1 cellular context compared by ENCODE assay signal in the genomic region with DNA sequence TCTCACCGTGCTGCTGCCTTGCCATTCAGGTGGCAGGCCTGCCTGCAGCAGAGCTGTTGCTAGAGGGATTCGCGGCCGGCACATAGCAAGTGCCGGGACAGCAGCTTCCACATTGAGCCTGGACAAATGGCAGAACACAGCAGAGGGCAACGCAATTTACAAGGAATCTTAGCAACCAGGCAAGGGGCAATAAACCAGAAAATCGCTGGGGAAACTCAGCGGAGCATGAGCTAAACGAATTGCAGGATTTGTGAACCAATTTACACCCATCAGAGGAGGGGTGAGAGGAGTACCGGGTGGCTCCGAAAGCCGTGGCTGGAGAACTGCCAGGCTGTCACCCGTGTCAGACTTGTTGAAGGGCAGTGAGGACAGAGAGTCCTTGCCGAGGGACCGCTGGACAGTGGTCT.
TF ChIP-seq lines count a peak whose summit lies in the region.

No MANE protein-coding gene starts in this region.

TF ChIP-seq in HepG2, 621 proteins besides CTCF, POLR2A, EP300 and RAD21:
- TF ChIP-seq, protein P1, sequence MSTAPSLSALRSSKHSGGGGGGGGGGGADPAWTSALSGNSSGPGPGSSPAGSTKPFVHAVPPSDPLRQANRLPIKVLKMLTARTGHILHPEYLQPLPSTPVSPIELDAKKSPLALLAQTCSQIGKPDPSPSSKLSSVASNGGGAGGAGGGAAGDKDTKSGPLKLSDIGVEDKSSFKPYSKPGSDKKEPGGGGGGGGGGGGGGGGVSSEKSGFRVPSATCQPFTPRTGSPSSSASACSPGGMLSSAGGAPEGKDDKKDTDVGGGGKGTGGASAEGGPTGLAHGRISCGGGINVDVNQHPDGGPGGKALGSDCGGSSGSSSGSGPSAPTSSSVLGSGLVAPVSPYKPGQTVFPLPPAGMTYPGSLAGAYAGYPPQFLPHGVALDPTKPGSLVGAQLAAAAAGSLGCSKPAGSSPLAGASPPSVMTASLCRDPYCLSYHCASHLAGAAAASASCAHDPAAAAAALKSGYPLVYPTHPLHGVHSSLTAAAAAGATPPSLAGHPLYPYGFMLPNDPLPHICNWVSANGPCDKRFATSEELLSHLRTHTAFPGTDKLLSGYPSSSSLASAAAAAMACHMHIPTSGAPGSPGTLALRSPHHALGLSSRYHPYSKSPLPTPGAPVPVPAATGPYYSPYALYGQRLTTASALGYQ (CRISPR knock-in tag; IDR thresholded peaks at IDR 0.05): no peak
- no peak for TF ChIP-seq SOX13 (IDR thresholded peaks at IDR 0.05)
- no peak for TF ChIP-seq SOX13 (CRISPR knock-in tag; conservative IDR thresholded peaks at IDR 0.05 in 1 of 2, IDR thresholded peaks at IDR 0.05 in 1 of 2)
- no peak for TF ChIP-seq HOXA3 (CRISPR knock-in tag; IDR thresholded peaks at IDR 0.05)
- TF ChIP-seq CC2D1A (CRISPR knock-in tag; IDR thresholded peaks at IDR 0.05): no peak
- TF ChIP-seq PHF5A (CRISPR knock-in tag; IDR thresholded peaks at IDR 0.05; ENCODE audit: low read depth, unreplicated experiment): no peak
- no peak for TF ChIP-seq SATB2 (CRISPR knock-in tag; IDR thresholded peaks at IDR 0.05)
- TF ChIP-seq ZNF256 (CRISPR knock-in tag; conservative IDR thresholded peaks at IDR 0.05): no peak
- TF ChIP-seq, protein P2, sequence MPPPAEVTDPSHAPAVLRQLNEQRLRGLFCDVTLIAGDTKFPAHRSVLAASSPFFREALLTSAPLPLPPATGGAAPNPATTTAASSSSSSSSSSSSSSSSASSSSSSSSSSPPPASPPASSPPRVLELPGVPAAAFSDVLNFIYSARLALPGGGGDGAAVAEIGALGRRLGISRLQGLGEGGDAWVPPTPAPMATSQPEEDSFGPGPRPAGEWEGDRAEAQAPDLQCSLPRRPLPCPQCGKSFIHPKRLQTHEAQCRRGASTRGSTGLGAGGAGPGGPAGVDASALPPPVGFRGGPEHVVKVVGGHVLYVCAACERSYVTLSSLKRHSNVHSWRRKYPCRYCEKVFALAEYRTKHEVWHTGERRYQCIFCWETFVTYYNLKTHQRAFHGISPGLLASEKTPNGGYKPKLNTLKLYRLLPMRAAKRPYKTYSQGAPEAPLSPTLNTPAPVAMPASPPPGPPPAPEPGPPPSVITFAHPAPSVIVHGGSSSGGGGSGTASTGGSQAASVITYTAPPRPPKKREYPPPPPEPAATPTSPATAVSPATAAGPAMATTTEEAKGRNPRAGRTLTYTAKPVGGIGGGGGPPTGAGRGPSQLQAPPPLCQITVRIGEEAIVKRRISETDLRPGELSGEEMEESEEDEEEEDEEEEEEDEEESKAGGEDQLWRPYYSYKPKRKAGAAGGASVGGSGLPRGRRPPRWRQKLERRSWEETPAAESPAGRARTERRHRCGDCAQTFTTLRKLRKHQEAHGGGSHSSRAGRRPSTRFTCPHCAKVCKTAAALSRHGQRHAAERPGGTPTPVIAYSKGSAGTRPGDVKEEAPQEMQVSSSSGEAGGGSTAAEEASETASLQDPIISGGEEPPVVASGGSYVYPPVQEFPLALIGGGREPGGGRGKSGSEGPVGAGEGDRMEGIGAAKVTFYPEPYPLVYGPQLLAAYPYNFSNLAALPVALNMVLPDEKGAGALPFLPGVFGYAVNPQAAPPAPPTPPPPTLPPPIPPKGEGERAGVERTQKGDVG (CRISPR knock-in tag; IDR thresholded peaks at IDR 0.05; ENCODE audit: borderline replicate concordance): no peak
- TF ChIP-seq PCBP1 (IDR thresholded peaks at IDR 0.05; ENCODE audit: borderline replicate concordance, low read depth, low read length): no peak
- TF ChIP-seq NFE2L1 (CRISPR knock-in tag; IDR thresholded peaks at IDR 0.05; ENCODE audit: borderline replicate concordance): no peak
- no peak for TF ChIP-seq SSRP1 (CRISPR knock-in tag; IDR thresholded peaks at IDR 0.05)
- TF ChIP-seq, protein P3, sequence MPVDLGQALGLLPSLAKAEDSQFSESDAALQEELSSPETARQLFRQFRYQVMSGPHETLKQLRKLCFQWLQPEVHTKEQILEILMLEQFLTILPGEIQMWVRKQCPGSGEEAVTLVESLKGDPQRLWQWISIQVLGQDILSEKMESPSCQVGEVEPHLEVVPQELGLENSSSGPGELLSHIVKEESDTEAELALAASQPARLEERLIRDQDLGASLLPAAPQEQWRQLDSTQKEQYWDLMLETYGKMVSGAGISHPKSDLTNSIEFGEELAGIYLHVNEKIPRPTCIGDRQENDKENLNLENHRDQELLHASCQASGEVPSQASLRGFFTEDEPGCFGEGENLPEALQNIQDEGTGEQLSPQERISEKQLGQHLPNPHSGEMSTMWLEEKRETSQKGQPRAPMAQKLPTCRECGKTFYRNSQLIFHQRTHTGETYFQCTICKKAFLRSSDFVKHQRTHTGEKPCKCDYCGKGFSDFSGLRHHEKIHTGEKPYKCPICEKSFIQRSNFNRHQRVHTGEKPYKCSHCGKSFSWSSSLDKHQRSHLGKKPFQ (CRISPR knock-in tag; IDR thresholded peaks at IDR 0.05; ENCODE audit: insufficient replicate concordance): no peak
- TF ChIP-seq, protein P4, sequence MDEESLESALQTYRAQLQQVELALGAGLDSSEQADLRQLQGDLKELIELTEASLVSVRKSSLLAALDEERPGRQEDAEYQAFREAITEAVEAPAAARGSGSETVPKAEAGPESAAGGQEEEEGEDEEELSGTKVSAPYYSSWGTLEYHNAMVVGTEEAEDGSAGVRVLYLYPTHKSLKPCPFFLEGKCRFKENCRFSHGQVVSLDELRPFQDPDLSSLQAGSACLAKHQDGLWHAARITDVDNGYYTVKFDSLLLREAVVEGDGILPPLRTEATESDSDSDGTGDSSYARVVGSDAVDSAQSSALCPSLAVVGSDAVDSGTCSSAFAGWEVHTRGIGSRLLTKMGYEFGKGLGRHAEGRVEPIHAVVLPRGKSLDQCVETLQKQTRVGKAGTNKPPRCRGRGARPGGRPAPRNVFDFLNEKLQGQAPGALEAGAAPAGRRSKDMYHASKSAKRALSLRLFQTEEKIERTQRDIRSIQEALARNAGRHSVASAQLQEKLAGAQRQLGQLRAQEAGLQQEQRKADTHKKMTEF (CRISPR knock-in tag; IDR thresholded peaks at IDR 0.05): no peak
- TF ChIP-seq RXRA (CRISPR knock-in tag; IDR thresholded peaks at IDR 0.05): no peak
- TF ChIP-seq, protein P5, sequence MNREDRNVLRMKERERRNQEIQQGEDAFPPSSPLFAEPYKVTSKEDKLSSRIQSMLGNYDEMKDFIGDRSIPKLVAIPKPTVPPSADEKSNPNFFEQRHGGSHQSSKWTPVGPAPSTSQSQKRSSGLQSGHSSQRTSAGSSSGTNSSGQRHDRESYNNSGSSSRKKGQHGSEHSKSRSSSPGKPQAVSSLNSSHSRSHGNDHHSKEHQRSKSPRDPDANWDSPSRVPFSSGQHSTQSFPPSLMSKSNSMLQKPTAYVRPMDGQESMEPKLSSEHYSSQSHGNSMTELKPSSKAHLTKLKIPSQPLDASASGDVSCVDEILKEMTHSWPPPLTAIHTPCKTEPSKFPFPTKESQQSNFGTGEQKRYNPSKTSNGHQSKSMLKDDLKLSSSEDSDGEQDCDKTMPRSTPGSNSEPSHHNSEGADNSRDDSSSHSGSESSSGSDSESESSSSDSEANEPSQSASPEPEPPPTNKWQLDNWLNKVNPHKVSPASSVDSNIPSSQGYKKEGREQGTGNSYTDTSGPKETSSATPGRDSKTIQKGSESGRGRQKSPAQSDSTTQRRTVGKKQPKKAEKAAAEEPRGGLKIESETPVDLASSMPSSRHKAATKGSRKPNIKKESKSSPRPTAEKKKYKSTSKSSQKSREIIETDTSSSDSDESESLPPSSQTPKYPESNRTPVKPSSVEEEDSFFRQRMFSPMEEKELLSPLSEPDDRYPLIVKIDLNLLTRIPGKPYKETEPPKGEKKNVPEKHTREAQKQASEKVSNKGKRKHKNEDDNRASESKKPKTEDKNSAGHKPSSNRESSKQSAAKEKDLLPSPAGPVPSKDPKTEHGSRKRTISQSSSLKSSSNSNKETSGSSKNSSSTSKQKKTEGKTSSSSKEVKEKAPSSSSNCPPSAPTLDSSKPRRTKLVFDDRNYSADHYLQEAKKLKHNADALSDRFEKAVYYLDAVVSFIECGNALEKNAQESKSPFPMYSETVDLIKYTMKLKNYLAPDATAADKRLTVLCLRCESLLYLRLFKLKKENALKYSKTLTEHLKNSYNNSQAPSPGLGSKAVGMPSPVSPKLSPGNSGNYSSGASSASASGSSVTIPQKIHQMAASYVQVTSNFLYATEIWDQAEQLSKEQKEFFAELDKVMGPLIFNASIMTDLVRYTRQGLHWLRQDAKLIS (CRISPR knock-in tag; IDR thresholded peaks at IDR 0.05): no peak
- TF ChIP-seq, protein P6, sequence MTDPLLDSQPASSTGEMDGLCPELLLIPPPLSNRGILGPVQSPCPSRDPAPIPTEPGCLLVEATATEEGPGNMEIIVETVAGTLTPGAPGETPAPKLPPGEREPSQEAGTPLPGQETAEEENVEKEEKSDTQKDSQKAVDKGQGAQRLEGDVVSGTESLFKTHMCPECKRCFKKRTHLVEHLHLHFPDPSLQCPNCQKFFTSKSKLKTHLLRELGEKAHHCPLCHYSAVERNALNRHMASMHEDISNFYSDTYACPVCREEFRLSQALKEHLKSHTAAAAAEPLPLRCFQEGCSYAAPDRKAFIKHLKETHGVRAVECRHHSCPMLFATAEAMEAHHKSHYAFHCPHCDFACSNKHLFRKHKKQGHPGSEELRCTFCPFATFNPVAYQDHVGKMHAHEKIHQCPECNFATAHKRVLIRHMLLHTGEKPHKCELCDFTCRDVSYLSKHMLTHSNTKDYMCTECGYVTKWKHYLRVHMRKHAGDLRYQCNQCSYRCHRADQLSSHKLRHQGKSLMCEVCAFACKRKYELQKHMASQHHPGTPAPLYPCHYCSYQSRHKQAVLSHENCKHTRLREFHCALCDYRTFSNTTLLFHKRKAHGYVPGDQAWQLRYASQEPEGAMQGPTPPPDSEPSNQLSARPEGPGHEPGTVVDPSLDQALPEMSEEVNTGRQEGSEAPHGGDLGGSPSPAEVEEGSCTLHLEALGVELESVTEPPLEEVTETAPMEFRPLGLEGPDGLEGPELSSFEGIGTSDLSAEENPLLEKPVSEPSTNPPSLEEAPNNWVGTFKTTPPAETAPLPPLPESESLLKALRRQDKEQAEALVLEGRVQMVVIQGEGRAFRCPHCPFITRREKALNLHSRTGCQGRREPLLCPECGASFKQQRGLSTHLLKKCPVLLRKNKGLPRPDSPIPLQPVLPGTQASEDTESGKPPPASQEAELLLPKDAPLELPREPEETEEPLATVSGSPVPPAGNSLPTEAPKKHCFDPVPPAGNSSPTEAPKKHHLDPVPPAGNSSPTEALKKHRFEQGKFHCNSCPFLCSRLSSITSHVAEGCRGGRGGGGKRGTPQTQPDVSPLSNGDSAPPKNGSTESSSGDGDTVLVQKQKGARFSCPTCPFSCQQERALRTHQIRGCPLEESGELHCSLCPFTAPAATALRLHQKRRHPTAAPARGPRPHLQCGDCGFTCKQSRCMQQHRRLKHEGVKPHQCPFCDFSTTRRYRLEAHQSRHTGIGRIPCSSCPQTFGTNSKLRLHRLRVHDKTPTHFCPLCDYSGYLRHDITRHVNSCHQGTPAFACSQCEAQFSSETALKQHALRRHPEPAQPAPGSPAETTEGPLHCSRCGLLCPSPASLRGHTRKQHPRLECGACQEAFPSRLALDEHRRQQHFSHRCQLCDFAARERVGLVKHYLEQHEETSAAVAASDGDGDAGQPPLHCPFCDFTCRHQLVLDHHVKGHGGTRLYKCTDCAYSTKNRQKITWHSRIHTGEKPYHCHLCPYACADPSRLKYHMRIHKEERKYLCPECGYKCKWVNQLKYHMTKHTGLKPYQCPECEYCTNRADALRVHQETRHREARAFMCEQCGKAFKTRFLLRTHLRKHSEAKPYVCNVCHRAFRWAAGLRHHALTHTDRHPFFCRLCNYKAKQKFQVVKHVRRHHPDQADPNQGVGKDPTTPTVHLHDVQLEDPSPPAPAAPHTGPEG (CRISPR knock-in tag; IDR thresholded peaks at IDR 0.05): no peak
- TF ChIP-seq, protein P7, sequence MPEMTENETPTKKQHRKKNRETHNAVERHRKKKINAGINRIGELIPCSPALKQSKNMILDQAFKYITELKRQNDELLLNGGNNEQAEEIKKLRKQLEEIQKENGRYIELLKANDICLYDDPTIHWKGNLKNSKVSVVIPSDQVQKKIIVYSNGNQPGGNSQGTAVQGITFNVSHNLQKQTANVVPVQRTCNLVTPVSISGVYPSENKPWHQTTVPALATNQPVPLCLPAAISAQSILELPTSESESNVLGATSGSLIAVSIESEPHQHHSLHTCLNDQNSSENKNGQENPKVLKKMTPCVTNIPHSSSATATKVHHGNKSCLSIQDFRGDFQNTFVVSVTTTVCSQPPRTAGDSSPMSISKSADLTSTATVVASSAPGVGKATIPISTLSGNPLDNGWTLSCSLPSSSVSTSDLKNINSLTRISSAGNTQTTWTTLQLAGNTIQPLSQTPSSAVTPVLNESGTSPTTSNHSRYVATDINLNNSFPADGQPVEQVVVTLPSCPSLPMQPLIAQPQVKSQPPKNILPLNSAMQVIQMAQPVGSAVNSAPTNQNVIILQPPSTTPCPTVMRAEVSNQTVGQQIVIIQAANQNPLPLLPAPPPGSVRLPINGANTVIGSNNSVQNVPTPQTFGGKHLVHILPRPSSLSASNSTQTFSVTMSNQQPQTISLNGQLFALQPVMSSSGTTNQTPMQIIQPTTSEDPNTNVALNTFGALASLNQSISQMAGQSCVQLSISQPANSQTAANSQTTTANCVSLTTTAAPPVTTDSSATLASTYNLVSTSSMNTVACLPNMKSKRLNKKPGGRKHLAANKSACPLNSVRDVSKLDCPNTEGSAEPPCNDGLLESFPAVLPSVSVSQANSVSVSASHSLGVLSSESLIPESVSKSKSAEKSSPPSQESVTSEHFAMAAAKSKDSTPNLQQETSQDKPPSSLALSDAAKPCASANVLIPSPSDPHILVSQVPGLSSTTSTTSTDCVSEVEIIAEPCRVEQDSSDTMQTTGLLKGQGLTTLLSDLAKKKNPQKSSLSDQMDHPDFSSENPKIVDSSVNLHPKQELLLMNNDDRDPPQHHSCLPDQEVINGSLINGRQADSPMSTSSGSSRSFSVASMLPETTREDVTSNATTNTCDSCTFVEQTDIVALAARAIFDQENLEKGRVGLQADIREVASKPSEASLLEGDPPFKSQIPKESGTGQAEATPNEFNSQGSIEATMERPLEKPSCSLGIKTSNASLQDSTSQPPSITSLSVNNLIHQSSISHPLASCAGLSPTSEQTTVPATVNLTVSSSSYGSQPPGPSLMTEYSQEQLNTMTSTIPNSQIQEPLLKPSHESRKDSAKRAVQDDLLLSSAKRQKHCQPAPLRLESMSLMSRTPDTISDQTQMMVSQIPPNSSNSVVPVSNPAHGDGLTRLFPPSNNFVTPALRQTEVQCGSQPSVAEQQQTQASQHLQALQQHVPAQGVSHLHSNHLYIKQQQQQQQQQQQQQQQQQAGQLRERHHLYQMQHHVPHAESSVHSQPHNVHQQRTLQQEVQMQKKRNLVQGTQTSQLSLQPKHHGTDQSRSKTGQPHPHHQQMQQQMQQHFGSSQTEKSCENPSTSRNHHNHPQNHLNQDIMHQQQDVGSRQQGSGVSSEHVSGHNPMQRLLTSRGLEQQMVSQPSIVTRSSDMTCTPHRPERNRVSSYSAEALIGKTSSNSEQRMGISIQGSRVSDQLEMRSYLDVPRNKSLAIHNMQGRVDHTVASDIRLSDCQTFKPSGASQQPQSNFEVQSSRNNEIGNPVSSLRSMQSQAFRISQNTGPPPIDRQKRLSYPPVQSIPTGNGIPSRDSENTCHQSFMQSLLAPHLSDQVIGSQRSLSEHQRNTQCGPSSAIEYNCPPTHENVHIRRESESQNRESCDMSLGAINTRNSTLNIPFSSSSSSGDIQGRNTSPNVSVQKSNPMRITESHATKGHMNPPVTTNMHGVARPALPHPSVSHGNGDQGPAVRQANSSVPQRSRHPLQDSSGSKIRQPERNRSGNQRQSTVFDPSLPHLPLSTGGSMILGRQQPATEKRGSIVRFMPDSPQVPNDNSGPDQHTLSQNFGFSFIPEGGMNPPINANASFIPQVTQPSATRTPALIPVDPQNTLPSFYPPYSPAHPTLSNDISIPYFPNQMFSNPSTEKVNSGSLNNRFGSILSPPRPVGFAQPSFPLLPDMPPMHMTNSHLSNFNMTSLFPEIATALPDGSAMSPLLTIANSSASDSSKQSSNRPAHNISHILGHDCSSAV (CRISPR knock-in tag; IDR thresholded peaks at IDR 0.05; ENCODE audit: borderline replicate concordance): no peak
- no peak for TF ChIP-seq ZNF317 (CRISPR knock-in tag; IDR thresholded peaks at IDR 0.05)
- no peak for TF ChIP-seq HHEX (CRISPR knock-in tag; IDR thresholded peaks at IDR 0.05)
- no peak for TF ChIP-seq ZSCAN29 (CRISPR knock-in tag; conservative IDR thresholded peaks at IDR 0.05)
